In the genomic region with DNA sequence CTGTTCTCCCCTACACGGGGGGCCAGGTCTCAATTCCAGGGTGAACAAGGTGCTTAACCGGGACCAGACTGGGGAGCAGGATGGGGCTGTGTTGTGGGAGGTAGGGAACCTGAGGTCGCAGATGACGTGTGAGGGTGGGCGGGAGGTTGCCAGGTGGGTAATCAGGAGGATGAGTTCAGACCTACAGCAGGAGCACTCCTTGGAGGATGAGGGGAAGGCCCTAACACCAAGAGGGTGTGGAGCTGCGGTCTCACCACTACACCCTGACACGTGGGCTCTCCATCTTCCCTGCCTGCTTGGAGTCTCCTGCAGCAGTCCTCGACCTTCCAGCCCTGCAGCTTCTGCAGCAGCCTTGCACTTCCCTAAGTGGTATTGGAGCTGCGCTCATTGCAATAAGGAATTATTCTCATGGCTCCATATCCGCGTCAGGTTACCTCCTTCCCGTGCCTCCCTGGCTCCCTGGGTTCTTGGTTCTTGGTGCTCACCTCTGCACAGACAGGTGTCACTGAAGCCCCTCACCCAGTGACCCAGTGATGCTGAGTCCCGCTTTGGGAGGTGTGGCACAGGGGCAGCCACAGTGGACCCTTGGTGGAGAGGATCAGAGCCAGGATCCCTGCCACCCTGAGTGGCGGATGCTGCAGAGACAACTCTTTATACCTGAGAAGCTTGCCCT, we compare ENCODE assay signal across 22 cellular contexts. TPM values are rescaled to one million over a fixed set of nuclear protein-coding genes. Genes with fewer than 3 reads are reported as not detected.
A peak's percentile ranks its signal among the peaks of the same experiment; 100 is the strongest.
DNase-seq lines count a peak whose midpoint lies in the region; ATAC-seq, FAIRE-seq and TF ChIP-seq lines count a peak whose summit lies in the region.
"Had no signal": no experiment of that assay in that cellular context is flagged by ENCODE, and none has a peak within 500 bp of the region (broad histone marks: within the 10 kb centered on the region; RNA-seq: fewer than 3 reads in every experiment).

No MANE protein-coding gene starts in this region.

- no TSS peak for BruUV-seq in Panc1 (replicated peaks; lab: Mats Ljungman, UMichigan)
- BruUV-seq in A673 (replicated peaks; lab: Mats Ljungman, UMichigan) = no TSS peak

- no peak for FAIRE-seq in kidney (lab: Jason Lieb, UNC)

- no peak for TF ChIP-seq EP300 in sigmoid colon (IDR thresholded peaks at IDR 0.05)

- intact Hi-C loops in Panc1 (cut with micrococcal nuclease; ENCODE audit: unreplicated experiment) = loop anchor here (5.0 kb wide), 1 partner anchor 135 kb away; no protein-coding TSS in a partner anchor
- intact Hi-C loops in kidney (cut with DNase I) = no loop called here
- intact Hi-C loops in sigmoid colon (cut with DNase I) = no loop called here
- intact Hi-C loops in A673 (cut with micrococcal nuclease; ENCODE audit: unreplicated experiment) = no loop called here

- H3K9ac ChIP-seq in kidney (ENCODE audit: low read length in 2 of 2) = no peak overlapping the region
- H3K9ac ChIP-seq: KMS-11 had no signal

- H3K4me1 ChIP-seq in Panc1 (ENCODE audit: control insufficient read depth, insufficient read depth, low read length) = peaks cover 93% of the 10 kb centered on the region
- peaks cover 4 to 20% of the 10 kb centered on the region in 2 donors for H3K4me1 ChIP-seq in kidney (ENCODE audit: control insufficient read depth in 1 of 2, insufficient read depth in 1 of 2, low read depth in 1 of 2, low read length in 2 of 2)
- peaks cover 0 to 60% (median 51%) of the 10 kb centered on the region in 4 donors for H3K4me1 ChIP-seq in sigmoid colon
- peaks cover 54% of the 10 kb centered on the region for H3K4me1 ChIP-seq in A673 (ENCODE audit: insufficient read depth, low read length, poor library complexity, severe bottlenecking)

- ATAC-seq in Panc1 = peak; percentile 14; the same call in 1 of the 2 replicates

- no peaks in the 10 kb centered on the region for H3K9me3 ChIP-seq in Panc1 (ENCODE audit: control insufficient read depth, insufficient read depth, low read depth, low read length)
- no peaks in the 10 kb centered on the region for H3K9me3 ChIP-seq in kidney (ENCODE audit: control insufficient read depth in 1 of 2, low read length in 2 of 2)
- no peaks in the 10 kb centered on the region for H3K9me3 ChIP-seq in sigmoid colon
- H3K9me3 ChIP-seq in A673 (ENCODE audit: low read depth, low read length, poor library complexity, severe bottlenecking) = no peaks in the 10 kb centered on the region
- H3K9me3 ChIP-seq: Peyer's patch, SJSA1 had no signal

- 93% methylated on average over 14 of the region's 14 CpGs for WGBS in sigmoid colon, 2 donors

- H3K27me3 ChIP-seq in Panc1 (ENCODE audit: control insufficient read depth, insufficient read depth, low read length) (no peaks in the 10 kb centered on the region), sigmoid colon (no peaks in the 10 kb centered on the region), A673 (replicated peaks; ENCODE audit: insufficient read depth, low read depth, low read length, poor library complexity) (no peaks in the 10 kb centered on the region)
- H3K27me3 ChIP-seq: Peyer's patch, SJSA1 had no signal

- H3K36me3 ChIP-seq in Panc1 (ENCODE audit: control insufficient read depth, insufficient read depth, low read length) = no peaks in the 10 kb centered on the region; the same call in 1 of the 2 replicates
- H3K36me3 ChIP-seq in kidney (ENCODE audit: control insufficient read depth in 1 of 2, insufficient read depth in 2 of 2, low read length in 2 of 2) = peaks cover 0 to 2% of the 10 kb centered on the region in 2 donors
- no peaks in the 10 kb centered on the region for H3K36me3 ChIP-seq in sigmoid colon
- H3K36me3 ChIP-seq in A673 (ENCODE audit: insufficient read depth, low read length, poor library complexity, severe bottlenecking) = no peaks in the 10 kb centered on the region
- H3K36me3 ChIP-seq: Peyer's patch had no signal

- no peak for TF ChIP-seq POLR2A in sigmoid colon (IDR thresholded peaks at IDR 0.05)

- H3K4me3 ChIP-seq in Panc1 (ENCODE audit: low read depth in 2 of 2, low read length in 2 of 2) = 0 out of 4 replicates have a peak overlapping the region, but pooled peaks of 1 of the 2 experiments have one; percentile 6
- H3K4me3 ChIP-seq in kidney (ENCODE audit: low read length in 2 of 2) = no peak overlapping the region
- no peak overlapping the region for H3K4me3 ChIP-seq in sigmoid colon
- no peak overlapping the region for H3K4me3 ChIP-seq in A673 (ENCODE audit: low read depth, low read length, poor library complexity, severe bottlenecking)
- H3K4me3 ChIP-seq: Peyer's patch, SJSA1 had no signal

- DNase-seq in activated effector memory CD4-positive, alpha-beta T cell treated with anti-CD3 and anti-CD28 coated beads, Interleukin-2, amount 50 U/mL, for 16 hours = peak; percentile 51
- DNase-seq in activated effector memory CD4-positive, alpha-beta T cell treated with Interleukin-2 at 50 U/mL for 16 hours = no peak
- no peak for DNase-seq in Panc1 (ENCODE audit: low read depth, low spot score)
- DNase-seq in kidney = peak; percentile 53
- peak; percentile 43 for DNase-seq in sigmoid colon
- DNase-seq in SK-N-DZ (ENCODE audit: low spot score) = no peak
- DNase-seq in A673 (ENCODE audit: low spot score) = no peak
- no peak for DNase-seq in COR-L47 (lab: John Stamatoyannopoulos, UW)
- DNase-seq: AML-193, DMS79, H9, NCI-H1092 treated with DMSO at 0.1 percent for 48 hours, NCI-H2029 treated with DMSO at 0.1 percent for 48 hours, NCI-H226, NCI-H524, NCI-H774, Peyer's patch had no signal

- POLR2A ChIA-PET in Panc1 (lab: Charles Lee) (no interaction called here), A673 (lab: Charles Lee; ENCODE audit: low non-redundant PET) (no interaction called here)

- in situ Hi-C loops in Panc1 (cut with HindIII; ENCODE audit: low pct_unique_long_range_greater_than_20kb, low sequenced_read_pairs) = no loop called here

- no peak for TF ChIP-seq CTCF in Panc1 (IDR thresholded peaks at IDR 0.05)
- no peak for TF ChIP-seq CTCF in kidney (IDR thresholded peaks at IDR 0.05; ENCODE audit: borderline replicate concordance, extremely low read depth, insufficient read depth)
- no peak for TF ChIP-seq CTCF in sigmoid colon (IDR thresholded peaks at IDR 0.05)
- no peak for TF ChIP-seq CTCF in A673 (conservative IDR thresholded peaks at IDR 0.05; ENCODE audit: low read depth, low read length)

- H3K27ac ChIP-seq in Panc1 (ENCODE audit: low read length) = peak overlapping the region; percentile 100
- no peak overlapping the region for H3K27ac ChIP-seq in kidney (ENCODE audit: low read depth in 2 of 2, low read length in 2 of 2)
- H3K27ac ChIP-seq in sigmoid colon = no peak overlapping the region
- no peak overlapping the region for H3K27ac ChIP-seq in A673 (ENCODE audit: low read depth, low read length, poor library complexity, severe bottlenecking)
- H3K27ac ChIP-seq: 22Rv1, C4-2B, HL-60, KMS-11, Peyer's patch, SJSA1 had no signal

- CTCF ChIA-PET in Panc1 (lab: Charles Lee) = no interaction called here
- CTCF ChIA-PET in A673 (lab: Charles Lee) = no interaction called here

RNA-seq across cellular contexts. Expression of a gene that starts 15.5 kb away (rescaled TPM):
- 133 TPM for total RNA-seq in Panc1 (2021; ENCODE audit: unreplicated experiment)
- 102 TPM for polyA plus RNA-seq in Panc1 (2012; ENCODE audit: insufficient read length)
- total RNA-seq in kidney = 52.9 TPM
- 20.0 TPM for polyA plus RNA-seq in kidney (ENCODE audit: insufficient read depth, low read depth, low replicate concordance)
- total RNA-seq in sigmoid colon = 10 to 100 TPM; 11.4 to 22.8 (median 19.1) TPM
- polyA plus RNA-seq in sigmoid colon = 10 to 100 TPM in 1 of 3 donors, 1 to 10 TPM in 2; 4.8 to 14.0 (median 7.2) TPM
- polyA plus RNA-seq in SK-N-DZ (2014; cell fraction: cytosol; rRNA removed) = 13.6 TPM in 2 replicates
- 6.2 and 8.6 TPM in 2 replicates for polyA plus RNA-seq in SK-N-DZ (2014; cell fraction: nucleus; rRNA removed)
- total RNA-seq in A673 (2021) = 19.5 and 19.9 TPM in 2 replicates

Comparison
In these comparisons a context has a peak if more than half of its experiments do, and no peak if none do; other contexts are left out.
1. DNase-seq: peak in activated effector memory CD4-positive, alpha-beta T cell treated with anti-CD3 and anti-CD28 coated beads, Interleukin-2, amount 50 U/mL, for 16 hours (single experiment), kidney (single experiment) and sigmoid colon (single experiment); none in activated effector memory CD4-positive, alpha-beta T cell treated with Interleukin-2 at 50 U/mL for 16 hours (single experiment), Panc1 (single experiment), SK-N-DZ (single experiment), A673 (single experiment) and COR-L47 (single experiment).